In genomic region chr22:32823024-32823730, GRCh38 we compare ENCODE assay signal across 8 cellular contexts. TPM values are rescaled to one million over a fixed set of nuclear protein-coding genes. Genes with fewer than 3 reads are reported as not detected.
A peak's percentile ranks its signal among the peaks of the same experiment; 100 is the strongest.
DNase-seq lines count a peak whose midpoint lies in the region; ATAC-seq and TF ChIP-seq lines count a peak whose summit lies in the region.

No MANE protein-coding gene starts in this region.

- TF ChIP-seq POLR2A in testis (IDR thresholded peaks at IDR 0.05) (no peak), ovary (IDR thresholded peaks at IDR 0.05) (no peak)

- no peaks in the 10 kb centered on the region for H3F3A ChIP-seq in OCI-LY1 (ENCODE audit: insufficient read depth, low read length)

- no peak overlapping the region for H2AFZ ChIP-seq in OCI-LY1 (ENCODE audit: low read length)

- H3K27me3 ChIP-seq in OCI-LY1 (ENCODE audit: insufficient read depth, low read length) (no peaks in the 10 kb centered on the region), testis (no peaks in the 10 kb centered on the region), ovary (no peaks in the 10 kb centered on the region)

- no peak for ATAC-seq in GM21786 (IDR thresholded peaks at IDR 0.05; ENCODE audit: unreplicated experiment)
- ATAC-seq in activated T-helper 17 cell treated with anti-CD3 and anti-CD28 coated beads, Interleukin-2, amount 50 U/mL, for 72 hours (replicated peaks): no peak

- no peak overlapping the region for H3K27ac Mint-ChIP-seq in activated naive CD4-positive, alpha-beta T cell treated with anti-CD3 and anti-CD28 coated beads for 36 hours
- H3K27ac Mint-ChIP-seq in activated T-helper 17 cell treated with anti-CD3 and anti-CD28 coated beads, Interleukin-2, amount 50 U/mL, for 72 hours: no peak overlapping the region

- H3K4me1 ChIP-seq in OCI-LY1 (ENCODE audit: insufficient read depth, low read length, severe bottlenecking): no peaks in the 10 kb centered on the region
- peaks cover 10% of the 10 kb centered on the region for H3K4me1 ChIP-seq in testis
- H3K4me1 ChIP-seq in ovary (ENCODE audit: insufficient read depth): no peaks in the 10 kb centered on the region

- no peak overlapping the region for H3K4me3 ChIP-seq in OCI-LY1 (ENCODE audit: low read depth, low read length, poor library complexity, severe bottlenecking)
- H3K4me3 ChIP-seq in fibroblast of pulmonary artery (replicated peaks; ENCODE audit: low read depth, low read length): no peak overlapping the region
- no peak overlapping the region for H3K4me3 ChIP-seq in testis
- no peak overlapping the region for H3K4me3 ChIP-seq in ovary

- no peak overlapping the region for H3K9ac ChIP-seq in OCI-LY1 (ENCODE audit: low read length)

- peak; percentile 51 for TF ChIP-seq CTCF in OCI-LY1 (IDR thresholded peaks at IDR 0.05; ENCODE audit: low read length)
- TF ChIP-seq CTCF in fibroblast of pulmonary artery (IDR thresholded peaks at IDR 0.05; ENCODE audit: low read length, missing control alignments): peak; percentile 66
- TF ChIP-seq CTCF in testis (IDR thresholded peaks at IDR 0.05): peak in 2 of 3 experiments; percentile 26 to 31
- TF ChIP-seq CTCF in ovary (IDR thresholded peaks at IDR 0.05): no peak

- intact Hi-C loops in activated naive CD4-positive, alpha-beta T cell treated with anti-CD3 and anti-CD28 coated beads for 36 hours (cut with micrococcal nuclease): loop anchor here (1.0 kb wide), 1 partner anchor 163 kb away; no protein-coding TSS in a partner anchor
- intact Hi-C loops in testis (cut with DNase I; ENCODE audit: low total_unique reads) (no loop called here), ovary (cut with DNase I) (no loop called here)

- H3K27ac ChIP-seq in OCI-LY1 (ENCODE audit: low read depth, low read length, poor library complexity, severe bottlenecking) (no peak overlapping the region), testis (no peak overlapping the region), ovary (no peak overlapping the region)

- H3K36me3 ChIP-seq in OCI-LY1 (ENCODE audit: insufficient read depth, low read length) (no peaks in the 10 kb centered on the region), testis (ENCODE audit: low read depth, missing control alignments) (no peaks in the 10 kb centered on the region), ovary (no peaks in the 10 kb centered on the region)

- no peaks in the 10 kb centered on the region for H3K9me2 ChIP-seq in OCI-LY1 (ENCODE audit: low read depth, low read length)

- CTCF ChIA-PET in activated naive CD4-positive, alpha-beta T cell treated with anti-CD3 and anti-CD28 coated beads for 36 hours (lab: Charles Lee): interaction anchor here (1.3 kb wide), 2 partner anchors 195 to 295 kb away, joined by 3 read pairs; no protein-coding TSS in a partner anchor

- H3K79me2 ChIP-seq in OCI-LY1 (ENCODE audit: insufficient read depth, low read length): no peaks in the 10 kb centered on the region

- TF ChIP-seq EP300 in ovary (IDR thresholded peaks at IDR 0.05): no peak

- H3K9me3 Mint-ChIP-seq in activated naive CD4-positive, alpha-beta T cell treated with anti-CD3 and anti-CD28 coated beads for 36 hours: no peaks in the 10 kb centered on the region
- H3K9me3 Mint-ChIP-seq in activated T-helper 17 cell treated with anti-CD3 and anti-CD28 coated beads, Interleukin-2, amount 50 U/mL, for 72 hours: no peaks in the 10 kb centered on the region

- no peak overlapping the region for H3K4me3 Mint-ChIP-seq in activated naive CD4-positive, alpha-beta T cell treated with anti-CD3 and anti-CD28 coated beads for 36 hours
- H3K4me3 Mint-ChIP-seq in activated T-helper 17 cell treated with anti-CD3 and anti-CD28 coated beads, Interleukin-2, amount 50 U/mL, for 72 hours: no peak overlapping the region

- H3K4me1 Mint-ChIP-seq in activated naive CD4-positive, alpha-beta T cell treated with anti-CD3 and anti-CD28 coated beads for 36 hours (ENCODE audit: low read depth): no peaks in the 10 kb centered on the region
- H3K4me1 Mint-ChIP-seq in activated T-helper 17 cell treated with anti-CD3 and anti-CD28 coated beads, Interleukin-2, amount 50 U/mL, for 72 hours: no peaks in the 10 kb centered on the region

- H3K9me3 ChIP-seq in OCI-LY1 (ENCODE audit: low read length) (no peaks in the 10 kb centered on the region), testis (no peaks in the 10 kb centered on the region), ovary (no peaks in the 10 kb centered on the region)

- H3K4me2 ChIP-seq in OCI-LY1 (ENCODE audit: low read length): no peak overlapping the region

- 79 to 89% methylated on average over 9 to 10 of the region's 10 CpGs for WGBS in testis, 2 donors
- WGBS in ovary, 3 donors: 66 to 71% (median 67%) methylated on average over 10 of the region's 10 CpGs

- H3K36me3 Mint-ChIP-seq in activated naive CD4-positive, alpha-beta T cell treated with anti-CD3 and anti-CD28 coated beads for 36 hours (ENCODE audit: low read depth): no peaks in the 10 kb centered on the region
- H3K36me3 Mint-ChIP-seq in activated T-helper 17 cell treated with anti-CD3 and anti-CD28 coated beads, Interleukin-2, amount 50 U/mL, for 72 hours (ENCODE audit: low read depth): no peaks in the 10 kb centered on the region

- no peaks in the 10 kb centered on the region for H4K20me1 ChIP-seq in OCI-LY1 (ENCODE audit: insufficient read depth, low read length)

- H3K27me3 Mint-ChIP-seq in activated naive CD4-positive, alpha-beta T cell treated with anti-CD3 and anti-CD28 coated beads for 36 hours (ENCODE audit: low read depth): no peaks in the 10 kb centered on the region
- H3K27me3 Mint-ChIP-seq in activated T-helper 17 cell treated with anti-CD3 and anti-CD28 coated beads, Interleukin-2, amount 50 U/mL, for 72 hours: peaks cover 23% of the 10 kb centered on the region

- peak; percentile 37 for DNase-seq in activated naive CD4-positive, alpha-beta T cell treated with anti-CD3 and anti-CD28 coated beads for 36 hours
- DNase-seq in activated naive CD4-positive, alpha-beta T cell treated with anti-CD3 and anti-CD28 coated beads, Interleukin-2, amount 50 U/mL, for 16 hours: no peak
- DNase-seq in fibroblast of pulmonary artery (ENCODE audit: low read depth) (peak; percentile 63), testis (peak; percentile 57), ovary (no peak)

RNA-seq across cellular contexts. Expression of gene TIMP3, which starts 21.7 kb away (rescaled TPM):
- total RNA-seq in activated naive CD4-positive, alpha-beta T cell treated with anti-CD3 and anti-CD28 coated beads for 36 hours: not detected
- total RNA-seq in testis (100 to 1,000 TPM; 200 to 201 TPM), ovary (100 to 1,000 TPM in 4 of 7 donors, 10 to 100 TPM in 3; 48.5 to 212 (median 121) TPM)
- polyA plus RNA-seq in testis (ENCODE audit: insufficient read depth, low read depth, low replicate concordance) (214 TPM), ovary (100 to 1,000 TPM; 119 to 565 TPM)
- not detected for total RNA-seq in activated T-helper 17 cell treated with anti-CD3 and anti-CD28 coated beads, Interleukin-2, amount 50 U/mL, for 72 hours

Comparison
In these comparisons a context has a peak if more than half of its experiments do, and no peak if none do; other contexts are left out.
1. DNase-seq: peak in activated naive CD4-positive, alpha-beta T cell treated with anti-CD3 and anti-CD28 coated beads for 36 hours (single experiment), fibroblast of pulmonary artery (single experiment) and testis (single experiment); none in activated naive CD4-positive, alpha-beta T cell treated with anti-CD3 and anti-CD28 coated beads, Interleukin-2, amount 50 U/mL, for 16 hours (single experiment) and ovary (0 of 5).
2. CTCF ChIP-seq: peak in OCI-LY1 (single experiment), fibroblast of pulmonary artery (single experiment) and testis (2 of 3); none in ovary (0 of 3).
3. RNA of gene TIMP3, which starts 21.7 kb away (total RNA-seq): 200 to 201 TPM in testis and 48.5 to 212 TPM in ovary; not detected in activated T-helper 17 cell treated with anti-CD3 and anti-CD28 coated beads, Interleukin-2, amount 50 U/mL, for 72 hours and not detected in activated naive CD4-positive, alpha-beta T cell treated with anti-CD3 and anti-CD28 coated beads for 36 hours; every median in the first group is over 10 times any median in the second.